Comparison of ENCODE assay signal across 22 cellular contexts in genomic region chrX:28595346-28595745, GRCh38. TPM values are rescaled to one million over a fixed set of nuclear protein-coding genes. Genes with fewer than 3 reads are reported as not detected.
"Had no signal": no experiment of that assay in that cellular context is flagged by ENCODE, and none has a peak within 500 bp of the region (broad histone marks: within the 10 kb centered on the region; RNA-seq: fewer than 3 reads in every experiment).

No MANE protein-coding gene starts in this region.

- H2AFZ ChIP-seq: hepatocyte had no signal

- H3K27me3 ChIP-seq: esophagus squamous epithelium, hepatocyte, neutrophil, tibial artery, upper lobe of left lung, uterus had no signal

- H3K9me3 ChIP-seq: esophagus squamous epithelium, neutrophil, psoas muscle, right lobe of liver, tibial artery, upper lobe of left lung, uterus had no signal

- H3K4me2 ChIP-seq: hepatocyte had no signal

- H3K36me3 ChIP-seq: esophagus squamous epithelium, neutrophil, right lobe of liver, tibial artery, upper lobe of left lung, uterus had no signal

- H3K4me1 Mint-ChIP-seq: naive B cell; stimulated activated effector memory CD8-positive, alpha-beta T cell treated with anti-CD3 and anti-CD28 coated beads, Interleukin-12 subunit alpha, Interleukin-12 subunit beta, amount 100 ng/mL, for 72 hours had no signal

- H3K9me3 Mint-ChIP-seq: naive B cell, nephron had no signal

- H3K4me1 ChIP-seq: esophagus squamous epithelium, psoas muscle, right lobe of liver, tibial artery, upper lobe of left lung, uterus had no signal

- H3K4me3 Mint-ChIP-seq: naive B cell; nephron; stimulated activated effector memory CD8-positive, alpha-beta T cell treated with anti-CD3 and anti-CD28 coated beads, Interleukin-12 subunit alpha, Interleukin-12 subunit beta, amount 100 ng/mL, for 72 hours had no signal

- H3K79me2 ChIP-seq: hepatocyte had no signal

- H3K36me3 Mint-ChIP-seq: naive B cell; stimulated activated effector memory CD8-positive, alpha-beta T cell treated with anti-CD3 and anti-CD28 coated beads, Interleukin-12 subunit alpha, Interleukin-12 subunit beta, amount 100 ng/mL, for 72 hours had no signal

- H3K4me3 ChIP-seq: esophagus squamous epithelium, hepatocyte, psoas muscle, right lobe of liver, tibial artery, upper lobe of left lung, uterus had no signal

- H3K27ac Mint-ChIP-seq: naive B cell; stimulated activated effector memory CD8-positive, alpha-beta T cell treated with anti-CD3 and anti-CD28 coated beads, Interleukin-12 subunit alpha, Interleukin-12 subunit beta, amount 100 ng/mL, for 72 hours had no signal

- H3K27ac ChIP-seq: esophagus squamous epithelium, hepatocyte, neutrophil, psoas muscle, right lobe of liver, tibial artery, upper lobe of left lung, uterus had no signal

- DNase-seq: effector memory CD4-positive, alpha-beta T cell; esophagus squamous epithelium; foreskin fibroblast; head of caudate nucleus; kidney glomerular epithelial cell; mesendoderm; naive B cell; psoas muscle; retina; right lobe of liver; stimulated activated CD4-positive, alpha-beta T cell treated with anti-CD3 and anti-CD28 coated beads, Interleukin-4, amount 100 ng/mL, for 1 hour; stimulated activated CD8-positive, alpha-beta memory T cell treated with anti-CD3 and anti-CD28 coated beads, Interleukin-4, amount 100 ng/mL, for 48 hours; stimulated activated naive CD8-positive, alpha-beta T cell treated with anti-CD3 and anti-CD28 coated beads, Interleukin-15, Interleukin-2, amounts not matched to agents 100 U/mL and 50 U/mL, for 24 hours; tibial artery; upper lobe of left lung; uterus had no signal

- ATAC-seq: psoas muscle; right lobe of liver; stimulated activated effector memory CD8-positive, alpha-beta T cell treated with anti-CD3 and anti-CD28 coated beads, Interleukin-12 subunit alpha, Interleukin-12 subunit beta, amount 100 ng/mL, for 72 hours; stimulated activated naive CD8-positive, alpha-beta T cell treated with anti-CD3 and anti-CD28 coated beads, Interleukin-15, Interleukin-2, amounts not matched to agents 100 U/mL and 50 U/mL, for 24 hours had no signal

- H3K27me3 Mint-ChIP-seq: naive B cell had no signal

RNA-seq across cellular contexts. Expression of gene IL1RAPL1, which starts 8.1 kb away (rescaled TPM):
- total RNA-seq: epithelial cell of proximal tubule, lung microvascular endothelial cell, right lobe of liver had no signal
